ENCODE assay signal across 8 cellular contexts in the genomic region with DNA sequence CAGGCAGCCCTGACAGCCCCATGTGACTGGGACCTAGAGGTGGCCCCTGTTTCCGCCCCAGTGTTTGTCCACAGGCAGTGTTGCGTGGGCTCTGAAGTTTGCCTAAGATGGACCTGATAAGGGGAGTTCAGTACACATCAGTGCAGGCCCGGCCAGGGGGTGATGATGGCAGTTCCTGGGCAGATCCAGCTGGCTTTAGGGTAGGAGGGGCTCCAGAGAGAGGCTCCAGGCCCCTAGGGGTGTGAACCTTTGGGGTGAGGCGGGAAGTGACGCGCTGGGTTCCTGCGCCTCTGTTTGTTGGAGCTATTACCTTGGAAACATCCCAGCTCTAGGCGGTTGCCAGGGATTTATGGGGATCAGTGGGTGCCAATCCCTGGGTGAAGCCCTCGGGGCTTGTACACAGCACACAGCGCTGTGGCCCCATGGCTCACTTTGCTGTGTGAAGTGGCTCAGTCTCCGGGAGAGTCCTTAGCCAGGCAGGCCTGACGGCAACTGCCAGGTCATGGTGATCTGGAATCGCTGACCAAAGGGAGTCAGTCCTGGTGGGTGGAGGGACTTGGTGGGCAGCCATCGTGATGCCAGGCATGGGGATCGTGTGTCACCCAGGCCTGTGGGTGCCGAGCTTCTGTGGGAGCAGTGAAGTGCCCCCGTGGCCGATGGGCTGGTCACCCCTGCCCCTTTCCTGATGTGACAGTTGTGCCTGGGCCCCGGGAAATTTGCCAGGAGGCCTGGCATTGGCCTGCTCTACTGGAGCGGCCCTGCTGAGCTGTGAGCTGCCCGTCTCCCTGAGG.
A peak's percentile ranks its signal among the peaks of the same experiment; 100 is the strongest.
DNase-seq lines count a peak whose midpoint lies in the region; ATAC-seq and TF ChIP-seq lines count a peak whose summit lies in the region.

No MANE protein-coding gene starts in this region.

- H3K27me3 ChIP-seq in H7 (ENCODE audit: control insufficient read depth, insufficient read depth, low read length) (peaks cover 3% of the 10 kb centered on the region), SJCRH30 (no peaks in the 10 kb centered on the region), heart right ventricle (peaks cover 0 to 18% (median 10%) of the 10 kb centered on the region in 7 donors)

- peaks cover 7% of the 10 kb centered on the region for H3K36me3 Mint-ChIP-seq in stimulated activated memory B cell treated with anti-CD40 and anti-IgM and Interleukin-4, amounts not matched to agents 10 μg/mL and 1 μg/mL and 100 μg/mL, for 72 hours

- TF ChIP-seq CTCF in heart right ventricle (IDR thresholded peaks at IDR 0.05) = no peak

- H3K4me3 Mint-ChIP-seq in stimulated activated memory B cell treated with anti-CD40 and anti-IgM and Interleukin-4, amounts not matched to agents 10 μg/mL and 1 μg/mL and 100 μg/mL, for 72 hours = no peak overlapping the region

- no peak overlapping the region for H3K27ac Mint-ChIP-seq in stimulated activated memory B cell treated with anti-CD40 and anti-IgM and Interleukin-4, amounts not matched to agents 10 μg/mL and 1 μg/mL and 100 μg/mL, for 72 hours

- 71 to 72% methylated on average over 21 of the region's 21 CpGs for WGBS in heart right ventricle, 2 donors

- H3K4me3 ChIP-seq in H7 (ENCODE audit: insufficient read depth, low read depth, low read length) (no peak overlapping the region), SJCRH30 (peak overlapping the region; percentile 13), heart right ventricle (no peak overlapping the region), skin epidermis (no peak overlapping the region)

- H3K36me3 ChIP-seq in H7 (replicated peaks; ENCODE audit: control insufficient read depth, insufficient read depth, low read length) (no peaks in the 10 kb centered on the region), SJCRH30 (no peaks in the 10 kb centered on the region), heart right ventricle (no peaks in the 10 kb centered on the region)

- intact Hi-C loops in heart right ventricle (cut with DNase I) = no loop called here

- peaks cover 45% of the 10 kb centered on the region for H3K4me1 ChIP-seq in SJCRH30
- peaks cover 9 to 64% (median 27%) of the 10 kb centered on the region in 9 donors for H3K4me1 ChIP-seq in heart right ventricle

- peak overlapping the region; percentile 66 for H3K27ac ChIP-seq in SJCRH30
- H3K27ac ChIP-seq in heart right ventricle = peak overlapping the region; percentile 73 to 93 (median 86)
- H3K27ac ChIP-seq in skin epidermis = peak overlapping the region; percentile 71 to 94 (median 86)

- peaks cover 26% of the 10 kb centered on the region for H3K4me1 Mint-ChIP-seq in stimulated activated memory B cell treated with anti-CD40 and anti-IgM and Interleukin-4, amounts not matched to agents 10 μg/mL and 1 μg/mL and 100 μg/mL, for 72 hours

- no peaks in the 10 kb centered on the region for H3K9me3 Mint-ChIP-seq in stimulated activated memory B cell treated with anti-CD40 and anti-IgM and Interleukin-4, amounts not matched to agents 10 μg/mL and 1 μg/mL and 100 μg/mL, for 72 hours

- peak; percentile 42 for DNase-seq in H7
- DNase-seq in SJCRH30 = peak; percentile 91 to 93
- peak; percentile 49 to 51 for DNase-seq in heart right ventricle
- no peak for DNase-seq in inferior parietal cortex (ENCODE audit: extremely low spot score)

- H3K9me3 ChIP-seq in SJCRH30 (replicated peaks) (no peaks in the 10 kb centered on the region), heart right ventricle (no peaks in the 10 kb centered on the region)

- peak; percentile 31 to 72 (median 57) for ATAC-seq in heart right ventricle
- ATAC-seq in HG03175 (IDR thresholded peaks at IDR 0.05; ENCODE audit: unreplicated experiment) = no peak
- ATAC-seq in stimulated activated memory B cell treated with anti-CD40 and anti-IgM and Interleukin-4, amounts not matched to agents 10 μg/mL and 1 μg/mL and 100 μg/mL, for 72 hours = no peak
- ATAC-seq in HG03442 (IDR thresholded peaks at IDR 0.05; ENCODE audit: unreplicated experiment) = no peak

- no peaks in the 10 kb centered on the region for H3K27me3 Mint-ChIP-seq in stimulated activated memory B cell treated with anti-CD40 and anti-IgM and Interleukin-4, amounts not matched to agents 10 μg/mL and 1 μg/mL and 100 μg/mL, for 72 hours

Comparison
In these comparisons a context has a peak if more than half of its experiments do, and no peak if none do; other contexts are left out.
1. ATAC-seq: peak in heart right ventricle (8 of 8); none in HG03175 (single experiment), stimulated activated memory B cell treated with anti-CD40 and anti-IgM and Interleukin-4, amounts not matched to agents 10 μg/mL and 1 μg/mL and 100 μg/mL, for 72 hours (single experiment) and HG03442 (single experiment).
2. Peak in every context shown above with its lines, with median percentiles within 50 percentile points of each other: H3K27ac ChIP-seq.